ENCODE assay signal across 9 cellular contexts in the genomic region with DNA sequence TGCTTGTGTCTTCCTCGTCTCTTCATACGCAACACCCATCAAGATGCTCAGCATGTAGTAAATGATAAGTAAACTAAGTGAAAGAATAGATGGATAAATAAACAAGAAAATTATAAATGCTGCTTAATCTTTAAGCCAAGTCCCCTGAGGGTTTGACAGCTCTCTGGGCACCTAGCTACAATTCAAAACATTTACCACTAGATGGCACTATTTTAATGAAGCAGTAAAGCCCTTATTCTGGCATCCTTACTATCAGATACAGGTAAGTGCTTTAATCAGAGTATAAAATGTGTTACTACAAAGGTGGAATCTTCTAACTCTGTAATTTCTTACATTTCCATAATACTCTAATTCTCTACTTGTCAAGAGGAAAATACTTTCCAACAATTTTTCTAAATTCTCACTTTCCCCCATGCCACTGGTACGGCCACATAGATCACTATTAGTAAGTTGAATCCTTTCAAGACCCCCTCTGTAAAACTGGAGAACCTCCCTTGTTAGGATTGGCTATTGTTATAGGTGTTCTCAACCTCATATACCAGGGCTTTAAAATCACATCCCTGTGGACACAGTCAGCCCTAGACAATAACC.
DNase-seq lines count a peak whose midpoint lies in the region; ATAC-seq and TF ChIP-seq lines count a peak whose summit lies in the region.
"Had no signal": no experiment of that assay in that cellular context is flagged by ENCODE, and none has a peak within 500 bp of the region (broad histone marks: within the 10 kb centered on the region; RNA-seq: fewer than 3 reads in every experiment).

No MANE protein-coding gene starts in this region.

- H3K14ac ChIP-seq in neuronal stem cell (ENCODE audit: low read length) = no peak overlapping the region

- no peak overlapping the region for H2AK5ac ChIP-seq in neuronal stem cell (ENCODE audit: low read depth, low read length)

- H3K4me2 ChIP-seq in Karpas-422 (ENCODE audit: low read depth, low read length, poor library complexity, severe bottlenecking) = no peak overlapping the region
- H3K4me2 ChIP-seq in neuronal stem cell (ENCODE audit: insufficient read depth, low read length, poor library complexity, severe bottlenecking) = no peak overlapping the region

- DNase-seq in DMS153 (lab: John Stamatoyannopoulos, UW) (peak; percentile 37), Karpas-422 (peak; percentile 84), RKO (ENCODE audit: low spot score) (peak; percentile 51), epithelial cell of esophagus (ENCODE audit: low read depth) (peak; percentile 65), neuronal stem cell (ENCODE audit: low spot score) (peak; percentile 43)
- no peak for DNase-seq in activated T-cell treated with anti-CD3 and anti-CD28 coated beads, Interleukin-2, amount 50 U/mL, for 48 hours

- no CpG with 5 or more reads among the region's 3 CpGs for WGBS in neuronal stem cell (ENCODE audit: extremely low coverage in 2 of 2, insufficient read length in 2 of 2, insufficient replicate concordance in 1 of 2), 2 donors

- H4K8ac ChIP-seq in neuronal stem cell (ENCODE audit: low read depth, low read length) = no peak overlapping the region

- no peak overlapping the region for H2BK5ac ChIP-seq in neuronal stem cell (ENCODE audit: low read length)

- no peak overlapping the region for H2BK12ac ChIP-seq in neuronal stem cell (ENCODE audit: low read length)

- H2BK120ac ChIP-seq in neuronal stem cell (ENCODE audit: low read depth, low read length) = no peak overlapping the region

- H3K23ac ChIP-seq in neuronal stem cell (ENCODE audit: low read depth, low read length, poor library complexity) = no peak overlapping the region

- H3K36me3 ChIP-seq in Karpas-422 (ENCODE audit: insufficient read depth, low read length) = no peaks in the 10 kb centered on the region
- no peaks in the 10 kb centered on the region for H3K36me3 ChIP-seq in neuronal stem cell (replicated peaks in 1 of 2; ENCODE audit: control insufficient read depth in 2 of 2, insufficient read depth in 2 of 2, low read length in 2 of 2)

- H3K79me1 ChIP-seq in neuronal stem cell (ENCODE audit: low read depth, low read length) = no peaks in the 10 kb centered on the region

- H3K18ac ChIP-seq in neuronal stem cell (ENCODE audit: low read length) = no peak overlapping the region

- H2AFZ ChIP-seq in Karpas-422 (ENCODE audit: low read length) (no peak overlapping the region), neuronal stem cell (ENCODE audit: low read length) (no peak overlapping the region)

- H3K4me1 ChIP-seq in Karpas-422 (ENCODE audit: low read length) (no peaks in the 10 kb centered on the region), neuronal stem cell (ENCODE audit: control insufficient read depth in 2 of 2, insufficient read depth in 1 of 2, low read depth in 1 of 2, low read length in 2 of 2) (no peaks in the 10 kb centered on the region)

- H3K4ac ChIP-seq in neuronal stem cell (ENCODE audit: low read length) = no peak overlapping the region

- no peaks in the 10 kb centered on the region for H4K20me1 ChIP-seq in Karpas-422 (ENCODE audit: insufficient read depth, low read depth, low read length)

- ATAC-seq in GM21381 (IDR thresholded peaks at IDR 0.05; ENCODE audit: unreplicated experiment) = peak; percentile 74
- no peak for ATAC-seq in GM19455 (IDR thresholded peaks at IDR 0.05; ENCODE audit: unreplicated experiment)
- ATAC-seq: naive thymus-derived CD8-positive, alpha-beta T cell had no signal

- H3K79me2 ChIP-seq in Karpas-422 (ENCODE audit: low read length) = no peaks in the 10 kb centered on the region

- H4K91ac ChIP-seq in neuronal stem cell (ENCODE audit: low read depth, low read length, poor library complexity) = no peak overlapping the region

- peak; percentile 56 for TF ChIP-seq CTCF in epithelial cell of esophagus (IDR thresholded peaks at IDR 0.05; ENCODE audit: insufficient read depth, low read depth, low read length, missing control alignments)

- H2BK15ac ChIP-seq in neuronal stem cell (ENCODE audit: low read length) = no peak overlapping the region

- H3K27ac ChIP-seq in Karpas-422 (ENCODE audit: low read length) (no peak overlapping the region), neuronal stem cell (replicated peaks; ENCODE audit: low read length) (no peak overlapping the region)

- no peak overlapping the region for H3K4me3 ChIP-seq in Karpas-422 (ENCODE audit: low read length)
- no peak overlapping the region for H3K4me3 ChIP-seq in epithelial cell of esophagus (ENCODE audit: low read length)
- H3K4me3 ChIP-seq in neuronal stem cell (ENCODE audit: low read length in 2 of 2) = no peak overlapping the region

- H3K9me2 ChIP-seq in Karpas-422 (replicated peaks; ENCODE audit: insufficient read depth, low read length) = no peaks in the 10 kb centered on the region

- no peaks in the 10 kb centered on the region for H3K27me3 ChIP-seq in Karpas-422 (ENCODE audit: low read length)
- H3K27me3 ChIP-seq in neuronal stem cell (ENCODE audit: control insufficient read depth in 3 of 3, insufficient read depth in 3 of 3, low read depth in 1 of 3, low read length in 3 of 3) = no peaks in the 10 kb centered on the region

- H3K9me3 ChIP-seq in Karpas-422 (ENCODE audit: low read length) (no peaks in the 10 kb centered on the region), neuronal stem cell (replicated peaks in 1 of 2; ENCODE audit: control insufficient read depth in 2 of 2, insufficient read depth in 1 of 2, low read depth in 1 of 2, low read length in 2 of 2) (no peaks in the 10 kb centered on the region)

- H3K9ac ChIP-seq in Karpas-422 (ENCODE audit: low read length) (no peak overlapping the region), neuronal stem cell (ENCODE audit: low read depth, low read length, poor library complexity) (no peak overlapping the region)

Comparison
In these comparisons a context has a peak if more than half of its experiments do, and no peak if none do; other contexts are left out.
1. DNase-seq: peak in DMS153 (single experiment), Karpas-422 (single experiment), RKO (single experiment), epithelial cell of esophagus (single experiment) and neuronal stem cell (single experiment); none in activated T-cell treated with anti-CD3 and anti-CD28 coated beads, Interleukin-2, amount 50 U/mL, for 48 hours (0 of 2).